ENCODE assay signal across 15 cellular contexts in genomic region chr9:78932849-78933627, GRCh38.
DNase-seq lines count a peak whose midpoint lies in the region; ATAC-seq, FAIRE-seq and TF ChIP-seq lines count a peak whose summit lies in the region.
"Had no signal": no experiment of that assay in that cellular context is flagged by ENCODE, and none has a peak within 500 bp of the region (broad histone marks: within the 10 kb centered on the region; RNA-seq: fewer than 3 reads in every experiment).

No MANE protein-coding gene starts in this region.

- no peak for TF ChIP-seq POLR2A in GM12891 (IDR thresholded peaks at IDR 0.05; ENCODE audit: low read depth, low read length)

- no CpG with 5 or more reads among the region's 4 CpGs for WGBS in mesendoderm (ENCODE audit: extremely low coverage, insufficient coverage, low lambda C conversion rate)

- H4K8ac ChIP-seq in mesendoderm (ENCODE audit: low read depth, low read length): no peak overlapping the region

- ATAC-seq in GM21786 (IDR thresholded peaks at IDR 0.05; ENCODE audit: unreplicated experiment) (no peak), HG03175 (IDR thresholded peaks at IDR 0.05; ENCODE audit: unreplicated experiment) (no peak)
- ATAC-seq: sciatic nerve had no signal

- no peaks in the 10 kb centered on the region for H3K36me3 ChIP-seq in mesendoderm (ENCODE audit: control insufficient read depth, insufficient read depth, low read length)
- H3K36me3 ChIP-seq: ascending aorta had no signal

- H3K4ac ChIP-seq in mesendoderm (ENCODE audit: low read depth, low read length): no peak overlapping the region

- H3K79me1 ChIP-seq in mesendoderm (ENCODE audit: low read length): no peaks in the 10 kb centered on the region

- H3K4me3 ChIP-seq in mesendoderm (ENCODE audit: low read length): no peak overlapping the region
- H3K4me3 ChIP-seq: ascending aorta had no signal

- H2BK120ac ChIP-seq in mesendoderm (ENCODE audit: low read depth, low read length): no peak overlapping the region

- FAIRE-seq in GM12891 (lab: Jason Lieb, UNC): no peak

- H3K9ac ChIP-seq in mesendoderm (ENCODE audit: low read length): no peak overlapping the region

- H3K27ac ChIP-seq in mesendoderm (ENCODE audit: low read depth, low read length): no peak overlapping the region
- H3K27ac ChIP-seq: ascending aorta had no signal

- H3K23ac ChIP-seq in mesendoderm (ENCODE audit: low read length): no peak overlapping the region

- H3K56ac ChIP-seq in mesendoderm (ENCODE audit: low read length): no peak overlapping the region

- H3K18ac ChIP-seq in mesendoderm (ENCODE audit: low read length): no peak overlapping the region

- H2BK15ac ChIP-seq in mesendoderm (replicated peaks; ENCODE audit: low read depth): no peak overlapping the region

- H3K4me2 ChIP-seq in mesendoderm (ENCODE audit: low read length): no peak overlapping the region

- DNase-seq in DMS53 treated with DMSO at 0.1 percent for 48 hours (lab: John Stamatoyannopoulos, UW; ENCODE audit: unreplicated experiment) (peak; percentile 20), M059J (ENCODE audit: low read depth) (peak; percentile 90), dermis microvascular lymphatic vessel endothelial cell (ENCODE audit: low read depth in 2 of 2) (peak; percentile 31 to 81), mesendoderm (peak; percentile 48), retina (no peak), GM12891 (ENCODE audit: insufficient read length, low spot score) (no peak)
- DNase-seq: activated CD4-positive, CD25-positive, alpha-beta regulatory T cell; CD8-positive, alpha-beta memory T cell; immature natural killer cell; naive B cell; NCI-H82 had no signal

- H3K79me2 ChIP-seq in mesendoderm (ENCODE audit: control insufficient read depth, insufficient read depth, low read length): no peaks in the 10 kb centered on the region

- H2BK5ac ChIP-seq in mesendoderm (ENCODE audit: low read length): no peak overlapping the region

- no peak overlapping the region for H2AK5ac ChIP-seq in mesendoderm (ENCODE audit: low read length)

- no peaks in the 10 kb centered on the region for H3K4me1 ChIP-seq in mesendoderm (ENCODE audit: control insufficient read depth, low read depth, low read length)
- H3K4me1 ChIP-seq: ascending aorta had no signal

- no peaks in the 10 kb centered on the region for H3K27me3 ChIP-seq in mesendoderm (ENCODE audit: insufficient read depth, low read length, poor library complexity)
- H3K27me3 ChIP-seq: ascending aorta had no signal

- H4K5ac ChIP-seq in mesendoderm (ENCODE audit: low read length): no peak overlapping the region

TF ChIP-seq in GM12891, 5 proteins besides CTCF, POLR2A, EP300 and RAD21:
- TF ChIP-seq PAX5 (IDR thresholded peaks at IDR 0.05; ENCODE audit: insufficient read depth, low read length, severe bottlenecking): no peak
- TF ChIP-seq POU2F2 (IDR thresholded peaks at IDR 0.05; ENCODE audit: low read depth, low read length): no peak

Comparison
In these comparisons a context has a peak if more than half of its experiments do, and no peak if none do; other contexts are left out.
1. DNase-seq: peak in DMS53 treated with DMSO at 0.1 percent for 48 hours (single experiment), M059J (single experiment), dermis microvascular lymphatic vessel endothelial cell (2 of 2) and mesendoderm (single experiment); none in retina (single experiment) and GM12891 (single experiment).